Comparison of ENCODE assay signal across 8 cellular contexts in genomic region chr5:108726446-108727091, GRCh38. TPM values are rescaled to one million over a fixed set of nuclear protein-coding genes. Genes with fewer than 3 reads are reported as not detected.
A peak's percentile ranks its signal among the peaks of the same experiment; 100 is the strongest.
DNase-seq lines count a peak whose midpoint lies in the region; ATAC-seq lines count a peak whose summit lies in the region.

No MANE protein-coding gene starts in this region.

- no peak for ATAC-seq in activated T-cell treated with anti-CD3 and anti-CD28 coated beads, Interleukin-2, amount 50 U/mL, for 4 hours
- no peak for ATAC-seq in HG02870 (IDR thresholded peaks at IDR 0.05; ENCODE audit: unreplicated experiment)

- DNase-seq in activated T-cell treated with anti-CD3 and anti-CD28 coated beads, Interleukin-2, amount 50 U/mL, for 4 hours: no peak
- no peak for DNase-seq in activated T-cell treated with anti-CD3 and anti-CD28 coated beads for 4 hours
- DNase-seq in activated T-helper 1 cell treated with anti-CD3 and anti-CD28 coated beads, Interleukin-12 subunit alpha, Interleukin-12 subunit beta, Interleukin-2, Interleukin-4 antibody, amounts not matched to agents 30 ng/mL and 10 ng/mL and 1 ng/mL, durations not matched to agents 14 hours and 24 hours and 36 hours (ENCODE audit: low spot score): no peak
- DNase-seq in immature natural killer cell: no peak
- DNase-seq in LoVo (ENCODE audit: low spot score): no peak
- no peak for DNase-seq in SK-N-DZ (ENCODE audit: low spot score)

- no peak overlapping the region for H3K27ac Mint-ChIP-seq in activated T-helper 1 cell treated with anti-CD3 and anti-CD28 coated beads, Interleukin-12 subunit alpha, Interleukin-12 subunit beta, Interleukin-2, Interleukin-4 antibody, amounts not matched to agents 30 ng/mL and 10 ng/mL and 1 ng/mL, durations not matched to agents 14 hours and 24 hours and 36 hours
- H3K27ac Mint-ChIP-seq in immature natural killer cell: peak overlapping the region in 5 of 6 donors; percentile 19 to 94 (median 80)

- H3K9me3 Mint-ChIP-seq in activated T-cell treated with anti-CD3 and anti-CD28 coated beads, Interleukin-2, amount 50 U/mL, for 4 hours: no peaks in the 10 kb centered on the region
- peaks cover 4% of the 10 kb centered on the region for H3K9me3 Mint-ChIP-seq in activated T-helper 1 cell treated with anti-CD3 and anti-CD28 coated beads, Interleukin-12 subunit alpha, Interleukin-12 subunit beta, Interleukin-2, Interleukin-4 antibody, amounts not matched to agents 30 ng/mL and 10 ng/mL and 1 ng/mL, durations not matched to agents 14 hours and 24 hours and 36 hours
- H3K9me3 Mint-ChIP-seq in immature natural killer cell: no peaks in the 10 kb centered on the region

- H3K27ac ChIP-seq in temporal lobe (ENCODE audit: low read depth, low read length): peak overlapping the region; percentile 38

- peaks cover 11% of the 10 kb centered on the region for H3K27me3 Mint-ChIP-seq in activated T-cell treated with anti-CD3 and anti-CD28 coated beads, Interleukin-2, amount 50 U/mL, for 4 hours (ENCODE audit: low read depth)
- H3K27me3 Mint-ChIP-seq in activated T-helper 1 cell treated with anti-CD3 and anti-CD28 coated beads, Interleukin-12 subunit alpha, Interleukin-12 subunit beta, Interleukin-2, Interleukin-4 antibody, amounts not matched to agents 30 ng/mL and 10 ng/mL and 1 ng/mL, durations not matched to agents 14 hours and 24 hours and 36 hours (ENCODE audit: insufficient read depth): peaks cover 72% of the 10 kb centered on the region
- H3K27me3 Mint-ChIP-seq in immature natural killer cell (ENCODE audit: low read depth in 3 of 3): peaks cover 2 to 7% (median 3%) of the 10 kb centered on the region in 3 donors

- H3K36me3 Mint-ChIP-seq in activated T-cell treated with anti-CD3 and anti-CD28 coated beads, Interleukin-2, amount 50 U/mL, for 4 hours (ENCODE audit: insufficient read depth): no peaks in the 10 kb centered on the region
- H3K36me3 Mint-ChIP-seq in activated T-helper 1 cell treated with anti-CD3 and anti-CD28 coated beads, Interleukin-12 subunit alpha, Interleukin-12 subunit beta, Interleukin-2, Interleukin-4 antibody, amounts not matched to agents 30 ng/mL and 10 ng/mL and 1 ng/mL, durations not matched to agents 14 hours and 24 hours and 36 hours (ENCODE audit: low read depth): no peaks in the 10 kb centered on the region
- no peaks in the 10 kb centered on the region for H3K36me3 Mint-ChIP-seq in immature natural killer cell

- intact Hi-C loops in activated T-helper 1 cell treated with anti-CD3 and anti-CD28 coated beads, Interleukin-12 subunit alpha, Interleukin-12 subunit beta, Interleukin-2, Interleukin-4 antibody, amounts not matched to agents 30 ng/mL and 10 ng/mL and 1 ng/mL, durations not matched to agents 14 hours and 24 hours and 36 hours (cut with micrococcal nuclease): no loop called here

- peak overlapping the region; percentile 48 for H3K4me3 Mint-ChIP-seq in activated T-cell treated with anti-CD3 and anti-CD28 coated beads, Interleukin-2, amount 50 U/mL, for 4 hours
- peak overlapping the region; percentile 72 for H3K4me3 Mint-ChIP-seq in activated T-helper 1 cell treated with anti-CD3 and anti-CD28 coated beads, Interleukin-12 subunit alpha, Interleukin-12 subunit beta, Interleukin-2, Interleukin-4 antibody, amounts not matched to agents 30 ng/mL and 10 ng/mL and 1 ng/mL, durations not matched to agents 14 hours and 24 hours and 36 hours
- H3K4me3 Mint-ChIP-seq in immature natural killer cell: peak overlapping the region; percentile 82 to 96 (median 86)

- peaks cover 23% of the 10 kb centered on the region for H3K4me1 Mint-ChIP-seq in activated T-cell treated with anti-CD3 and anti-CD28 coated beads, Interleukin-2, amount 50 U/mL, for 4 hours (ENCODE audit: low read depth)
- peaks cover 15% of the 10 kb centered on the region for H3K4me1 Mint-ChIP-seq in activated T-helper 1 cell treated with anti-CD3 and anti-CD28 coated beads, Interleukin-12 subunit alpha, Interleukin-12 subunit beta, Interleukin-2, Interleukin-4 antibody, amounts not matched to agents 30 ng/mL and 10 ng/mL and 1 ng/mL, durations not matched to agents 14 hours and 24 hours and 36 hours (ENCODE audit: low read depth)
- H3K4me1 Mint-ChIP-seq in immature natural killer cell: peaks cover 25 to 33% of the 10 kb centered on the region in 2 donors

RNA-seq across cellular contexts. Expression of gene FER, which starts 21.1 kb away (rescaled TPM):
- 1 to 10 TPM; 5.1 to 7.4 (median 7.3) TPM for total RNA-seq in activated T-cell treated with anti-CD3 and anti-CD28 coated beads, Interleukin-2, amount 50 U/mL, for 4 hours
- total RNA-seq in activated T-helper 1 cell treated with anti-CD3 and anti-CD28 coated beads, Interleukin-12 subunit alpha, Interleukin-12 subunit beta, Interleukin-2, Interleukin-4 antibody, amounts not matched to agents 30 ng/mL and 10 ng/mL and 1 ng/mL, durations not matched to agents 14 hours and 24 hours and 36 hours: 2.6 and 4.4 TPM in 2 replicates
- polyA plus RNA-seq in immature natural killer cell: 10 to 100 TPM in 2 of 3 donors, 1 to 10 TPM in 1; 6.1 to 23.9 (median 17.9) TPM
- 63.7 TPM for total RNA-seq in temporal lobe
- 5.1 and 11.1 TPM in 2 replicates for polyA plus RNA-seq in SK-N-DZ (2014; cell fraction: cytosol; rRNA removed)
- 10.4 and 14.3 TPM in 2 replicates for polyA plus RNA-seq in SK-N-DZ (2014; cell fraction: nucleus; rRNA removed)
